ENCODE assay signal across 10 cellular contexts in genomic region chr7:94698275-94698674, GRCh38. TPM values are rescaled to one million over a fixed set of nuclear protein-coding genes. Genes with fewer than 3 reads are reported as not detected.
DNase-seq lines count a peak whose midpoint lies in the region; ATAC-seq and TF ChIP-seq lines count a peak whose summit lies in the region.
"Had no signal": no experiment of that assay in that cellular context is flagged by ENCODE, and none has a peak within 500 bp of the region (broad histone marks: within the 10 kb centered on the region; RNA-seq: fewer than 3 reads in every experiment).

No MANE protein-coding gene starts in this region.

- DNase-seq in DMS 273 (lab: John Stamatoyannopoulos, UW; ENCODE audit: unreplicated experiment), result peak; percentile 51
- peak in 1 of 2 experiments; percentile 60 for DNase-seq in PC-9
- peak; percentile 22 for DNase-seq in epidermal melanocyte (ENCODE audit: insufficient read length, low spot score)
- DNase-seq in myocyte (ENCODE audit: low read depth), result peak; percentile 74
- no peak for DNase-seq in activated CD4-positive, alpha-beta T cell treated with anti-CD3 and anti-CD28 coated beads, Interleukin-2, amount 50 U/mL, for 48 hours
- DNase-seq: DMS79 treated with DMSO at 0.1 percent for 48 hours, testis had no signal

- H3K79me2 ChIP-seq in PC-9 (ENCODE audit: low read depth), result no peaks in the 10 kb centered on the region

- H3K4me1 ChIP-seq in PC-9 (replicated peaks; ENCODE audit: insufficient read depth), result peaks cover 40% of the 10 kb centered on the region
- H3K4me1 ChIP-seq: testis had no signal

- H3K9me2 ChIP-seq in PC-9 (ENCODE audit: insufficient read depth), result no peaks in the 10 kb centered on the region

- no peak for TF ChIP-seq CTCF in PC-9 (conservative IDR thresholded peaks at IDR 0.05)

- intact Hi-C loops in PC-9 (cut with micrococcal nuclease; ENCODE audit: unreplicated experiment), result loop anchor here (5.0 kb wide), 3 partner anchors 41 to 186 kb away; partner anchors contain the start of gene SGCE

- H3K9me3 ChIP-seq in PC-9 (ENCODE audit: insufficient read depth, low read depth), result no peaks in the 10 kb centered on the region
- H3K9me3 ChIP-seq: testis had no signal

- H4K20me1 ChIP-seq in PC-9 (ENCODE audit: insufficient read depth), result no peaks in the 10 kb centered on the region

- H3F3A ChIP-seq in PC-9 (ENCODE audit: insufficient read depth, low read depth), result peaks cover 24% of the 10 kb centered on the region; the same call in 1 of the 2 replicates

- CTCF ChIA-PET in PC-9 (lab: Charles Lee), result no interaction called here

- H3K27ac ChIP-seq in PC-9, result peak overlapping the region; percentile 80
- H3K27ac ChIP-seq: testis had no signal

- H3K4me2 ChIP-seq in PC-9, result peak overlapping the region; percentile 39; the same call in 1 of the 2 replicates

- H3K4me3 ChIP-seq in PC-9, result no peak overlapping the region
- H3K4me3 ChIP-seq: testis had no signal

- H2AFZ ChIP-seq in PC-9, result no peak overlapping the region

- no peaks in the 10 kb centered on the region for H3K36me3 ChIP-seq in PC-9 (ENCODE audit: low read depth)

- POLR2A ChIA-PET in PC-9 (lab: Charles Lee; ENCODE audit: unreplicated experiment), result no interaction called here

- BruUV-seq in PC-9 (replicated peaks; lab: Mats Ljungman, UMichigan), result no TSS peak

- ATAC-seq in HG03097 (IDR thresholded peaks at IDR 0.05; ENCODE audit: low FRiP score, unreplicated experiment) (no peak), HG02981 (IDR thresholded peaks at IDR 0.05; ENCODE audit: unreplicated experiment) (no peak), HG02759 (IDR thresholded peaks at IDR 0.05; ENCODE audit: unreplicated experiment) (no peak)

- H3K27me3 ChIP-seq in PC-9 (ENCODE audit: insufficient read depth, low read depth), result no peaks in the 10 kb centered on the region
- H3K27me3 ChIP-seq: testis had no signal

RNA-seq across cellular contexts. Expression of gene SGCE, which starts 42.3 kb away (rescaled TPM):
- 23.1 and 37.7 TPM in 2 replicates for total RNA-seq in PC-9 (2021)
- 64.9 and 87.6 TPM in 2 replicates for total RNA-seq in myocyte
- 41.8 TPM for polyA plus RNA-seq in myocyte (2012)

Comparison
In these comparisons a context has a peak if more than half of its experiments do, and no peak if none do; other contexts are left out.
1. DNase-seq: peak in DMS 273 (single experiment), epidermal melanocyte (single experiment) and myocyte (single experiment); none in activated CD4-positive, alpha-beta T cell treated with anti-CD3 and anti-CD28 coated beads, Interleukin-2, amount 50 U/mL, for 48 hours (0 of 2).